10 cellular contexts compared by ENCODE assay signal in genomic region chr2:174764281-174765063, GRCh38. TPM values are rescaled to one million over a fixed set of nuclear protein-coding genes. Genes with fewer than 3 reads are reported as not detected.
A peak's percentile ranks its signal among the peaks of the same experiment; 100 is the strongest.
DNase-seq lines count a peak whose midpoint lies in the region; ATAC-seq and TF ChIP-seq lines count a peak whose summit lies in the region.
"Had no signal": no experiment of that assay in that cellular context is flagged by ENCODE, and none has a peak within 500 bp of the region (broad histone marks: within the 10 kb centered on the region; RNA-seq: fewer than 3 reads in every experiment).

Gene CHRNA1, minus strand, starts transcription at chr2:174764472. Its CDS starts 78 bp downstream, at chr2:174764394.

- no peaks in the 10 kb centered on the region for H3K36me3 ChIP-seq in H7 (replicated peaks; ENCODE audit: control insufficient read depth, insufficient read depth, low read length)

- H3K4me3 ChIP-seq in fibroblast of villous mesenchyme (ENCODE audit: low read depth, low read length) (no peak within 1 kb of the TSS), H7 (ENCODE audit: insufficient read depth, low read depth, low read length) (no peak within 1 kb of the TSS)

- no peak for TF ChIP-seq CTCF in fibroblast of villous mesenchyme (IDR thresholded peaks at IDR 0.05; ENCODE audit: insufficient read depth, low read depth, low read length)

- DNase-seq in COLO668 (lab: John Stamatoyannopoulos, UW; ENCODE audit: unreplicated experiment) (peak; percentile 79), NCI-H510A (lab: John Stamatoyannopoulos, UW) (peak; percentile 88), fibroblast of villous mesenchyme (ENCODE audit: low read depth) (peak; percentile 73), H7 (no peak), cardiac septum (ENCODE audit: low spot score) (no peak), activated gamma-delta T cell treated with Interleukin-2 at 50 U/mL for 16 hours (no peak)
- DNase-seq: Right ventricle myocardium superior had no signal

- no peaks in the 10 kb centered on the region for H3K27me3 ChIP-seq in H7 (ENCODE audit: control insufficient read depth, insufficient read depth, low read length)

- intact Hi-C loops in cardiac septum (cut with DNase I): no loop called here

- ATAC-seq in HG02610 (IDR thresholded peaks at IDR 0.05; ENCODE audit: unreplicated experiment) (peak; percentile 55), HG03460 (IDR thresholded peaks at IDR 0.05; ENCODE audit: unreplicated experiment) (no peak)

RNA-seq across cellular contexts. Expression of gene CHRNA1, which starts in this region (rescaled TPM):
- total RNA-seq in fibroblast of villous mesenchyme (under 0.01 and 0.32 TPM in 2 replicates), cardiac septum (0.94 TPM)
- total RNA-seq in H7 (2014; rRNA removed; shearing (Covaris generic)): not detected in 2 replicates
- total RNA-seq: activated T-helper 1 cell treated with anti-CD3 and anti-CD28 coated beads, Interleukin-12 subunit alpha, Interleukin-12 subunit beta, Interleukin-2, Interleukin-4 antibody, amounts not matched to agents 30 ng/mL and 10 ng/mL and 1 ng/mL, durations not matched to agents 14 hours and 24 hours and 36 hours; Right ventricle myocardium superior had no signal

Comparison
In these comparisons a context has a peak if more than half of its experiments do, and no peak if none do; other contexts are left out.
1. Peak in DNase-seq in fibroblast of villous mesenchyme; RNA of the gene not detected or under 1 TPM.
2. DNase-seq: peak in COLO668 (single experiment) and NCI-H510A (single experiment); none in H7 (single experiment), cardiac septum (single experiment) and activated gamma-delta T cell treated with Interleukin-2 at 50 U/mL for 16 hours (single experiment).